Comparison of ENCODE assay signal across 27 cellular contexts in genomic region chr15:56690733-56691132, GRCh38.
"Had no signal": no experiment of that assay in that cellular context is flagged by ENCODE, and none has a peak within 500 bp of the region (broad histone marks: within the 10 kb centered on the region; RNA-seq: fewer than 3 reads in every experiment).

No MANE protein-coding gene starts in this region.

- FAIRE-seq: urothelium cell line had no signal

- DNase-seq: stimulated activated CD4-positive, alpha-beta T cell treated with anti-CD3 and anti-CD28 coated beads, Interleukin-2, amount 100 ng/mL, for 48 hours; stimulated activated CD4-positive, alpha-beta T cell treated with anti-CD3 and anti-CD28 coated beads, Interleukin-4, amount 100 ng/mL, for 1 hour; stimulated activated CD4-positive, alpha-beta T cell treated with anti-CD3 and anti-CD28 coated beads, Interleukin-4, amount 100 ng/mL, for 24 hours; stimulated activated CD4-positive, alpha-beta T cell treated with anti-CD3 and anti-CD28 coated beads, Interleukin-4, amount 100 ng/mL, for 4 hours; stimulated activated CD8-positive, alpha-beta memory T cell treated with anti-CD3 and anti-CD28 coated beads, Interleukin-4, amount 100 ng/mL, for 48 hours; stimulated activated naive B cell treated with anti-CD40 and anti-IgM and Interleukin-4, amounts not matched to agents 10 μg/mL and 1 μg/mL and 100 μg/mL, for 72 hours; stimulated activated naive CD4-positive, alpha-beta T cell; stimulated activated naive CD4-positive, alpha-beta T cell treated with Interleukin-2 at 50 U/mL for 16 hours; stimulated activated naive CD8-positive, alpha-beta T cell treated with anti-CD3 and anti-CD28 coated beads, Interleukin-15, amount 100 ng/mL, for 72 hours; stimulated activated naive CD8-positive, alpha-beta T cell treated with anti-CD3 and anti-CD28 coated beads, Interleukin-15, Interleukin-2, amounts not matched to agents 100 U/mL and 50 U/mL, for 24 hours; stomach; substantia nigra; testis; thyroid gland; tibial artery; transverse colon; trophoblast cell; upper lobe of left lung; upper lobe of right lung; uterus had no signal

- ATAC-seq: stimulated activated effector memory CD8-positive, alpha-beta T cell treated with anti-CD3 and anti-CD28 coated beads, Interleukin-12 subunit alpha, Interleukin-12 subunit beta, amount 100 ng/mL, for 72 hours; stimulated activated memory B cell treated with anti-CD40 and anti-IgM and Interleukin-4, amounts not matched to agents 10 μg/mL and 1 μg/mL and 100 μg/mL, for 72 hours; stimulated activated naive B cell treated with anti-CD40 and anti-IgM and Interleukin-4, amounts not matched to agents 10 μg/mL and 1 μg/mL and 100 μg/mL, for 72 hours; stimulated activated naive CD8-positive, alpha-beta T cell treated with anti-CD3 and anti-CD28 coated beads, Interleukin-15, amount 100 ng/mL, for 72 hours; stimulated activated naive CD8-positive, alpha-beta T cell treated with anti-CD3 and anti-CD28 coated beads, Interleukin-15, Interleukin-2, amounts not matched to agents 100 U/mL and 50 U/mL, for 24 hours; upper lobe of right lung had no signal

- H3K4me1 ChIP-seq: stomach, suprapubic skin, testis, thyroid gland, tibial artery, tibial nerve, transverse colon, upper lobe of left lung, upper lobe of right lung, uterus, vagina had no signal

- H3K27me3 ChIP-seq: stomach, suprapubic skin, testis, thyroid gland, tibial artery, tibial nerve, transverse colon, upper lobe of left lung, upper lobe of right lung, uterus, vagina had no signal

- H3K27ac ChIP-seq: stomach, suprapubic skin, testis, thoracic aorta, thyroid gland, tibial artery, tibial nerve, transverse colon, upper lobe of left lung, upper lobe of right lung, uterus, vagina had no signal

- H3K9me3 ChIP-seq: stomach, suprapubic skin, testis, thoracic aorta, thyroid gland, tibial artery, tibial nerve, transverse colon, upper lobe of left lung, upper lobe of right lung, uterus, vagina had no signal

- H3K36me3 ChIP-seq: thoracic aorta, uterus had no signal

- H3K4me3 ChIP-seq: stomach, suprapubic skin, testis, thoracic aorta, thyroid gland, tibial artery, tibial nerve, transverse colon, upper lobe of left lung, upper lobe of right lung, uterus, vagina had no signal
